8 cellular contexts compared by ENCODE assay signal in the genomic region with DNA sequence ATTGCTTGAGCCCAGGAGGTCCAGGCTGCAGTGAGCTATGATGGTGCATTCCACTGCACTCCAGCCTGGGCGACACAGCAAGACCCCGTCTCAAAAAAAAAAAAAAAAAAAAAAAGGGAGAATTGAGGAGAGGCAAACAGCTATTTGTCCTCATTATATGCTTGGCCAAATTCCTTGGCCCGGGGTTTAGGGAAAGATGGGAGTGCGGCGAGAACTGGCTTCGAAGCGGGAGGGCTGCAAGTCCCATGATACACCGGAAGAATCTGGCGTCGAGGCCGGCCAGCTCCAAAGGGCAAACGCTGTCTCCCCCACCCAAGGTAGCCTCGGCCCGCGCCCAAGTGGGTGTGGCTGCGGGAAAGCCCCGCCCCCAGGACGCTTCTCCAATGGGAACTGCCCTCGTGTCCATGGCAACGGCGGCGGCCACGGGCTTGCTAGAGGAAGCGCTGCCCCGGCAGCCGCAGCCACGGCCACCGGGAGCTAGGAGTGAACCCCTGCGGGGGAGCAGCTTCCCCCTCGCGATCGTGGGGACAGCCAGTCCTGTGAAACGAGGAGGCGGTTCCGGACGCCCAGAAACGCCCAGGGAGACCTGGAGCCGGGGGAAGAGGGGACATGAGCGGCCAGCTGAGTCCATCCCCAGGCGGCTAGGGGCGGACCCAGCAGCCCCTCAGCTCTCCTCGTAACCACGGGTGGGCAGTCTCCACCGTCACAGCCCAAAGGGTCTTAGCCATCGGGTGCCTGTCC. TPM values are rescaled to one million over a fixed set of nuclear protein-coding genes. Genes with fewer than 3 reads are reported as not detected.
DNase-seq lines count a peak whose midpoint lies in the region; ATAC-seq, FAIRE-seq and TF ChIP-seq lines count a peak whose summit lies in the region.

A gene with protein sequence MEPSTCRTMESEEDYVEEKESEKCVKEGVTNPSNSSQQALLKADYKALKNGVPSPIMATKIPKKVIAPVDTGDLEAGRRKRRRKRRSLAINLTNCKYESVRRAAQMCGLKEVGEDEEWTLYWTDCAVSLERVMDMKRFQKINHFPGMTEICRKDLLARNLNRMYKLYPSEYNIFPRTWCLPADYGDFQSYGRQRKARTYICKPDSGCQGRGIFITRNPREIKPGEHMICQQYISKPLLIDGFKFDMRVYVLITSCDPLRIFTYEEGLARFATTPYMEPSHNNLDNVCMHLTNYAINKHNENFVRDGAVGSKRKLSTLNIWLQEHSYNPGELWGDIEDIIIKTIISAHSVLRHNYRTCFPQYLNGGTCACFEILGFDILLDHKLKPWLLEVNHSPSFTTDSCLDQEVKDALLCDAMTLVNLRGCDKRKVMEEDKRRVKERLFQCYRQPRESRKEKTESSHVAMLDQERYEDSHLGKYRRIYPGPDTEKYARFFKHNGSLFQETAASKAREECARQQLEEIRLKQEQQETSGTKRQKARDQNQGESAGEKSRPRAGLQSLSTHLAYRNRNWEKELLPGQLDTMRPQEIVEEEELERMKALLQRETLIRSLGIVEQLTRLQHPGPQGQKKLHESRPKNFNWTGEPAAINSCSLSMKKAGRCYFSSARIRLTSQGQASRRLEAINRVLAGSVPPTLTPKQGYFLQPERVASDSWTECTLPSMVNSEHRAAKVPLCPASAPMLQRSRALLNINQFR (plus strand): TSS at position 434 of the 741 bp plus-strand sequence. CDS start 1,075 bp downstream, outside the sequence.

- H3K23ac ChIP-seq in H1 (ENCODE audit: insufficient read length) = no peak within 1 kb of the TSS
- H3K23ac ChIP-seq in mesenchymal stem cell (ENCODE audit: low read length in 2 of 2) = no peak within 1 kb of the TSS

- H3K79me2 ChIP-seq in H1 (ENCODE audit: control insufficient read depth in 1 of 2, insufficient read depth in 2 of 2, low read length in 2 of 2) = no peaks in the 10 kb centered on the region

- TF ChIP-seq CTCF in H1 (IDR thresholded peaks at IDR 0.05; ENCODE audit: control extremely low read depth in 1 of 3, insufficient read depth in 1 of 3, low read depth in 1 of 3, low read length in 3 of 3) = no peak

- no peak within 1 kb of the TSS for H4K5ac ChIP-seq in H1 (ENCODE audit: insufficient read length, low read depth, low read length)

- H2BK120ac ChIP-seq in H1 (replicated peaks; ENCODE audit: low read depth, low read length) (no peak within 1 kb of the TSS), mesenchymal stem cell (ENCODE audit: low read depth, low read length) (no peak within 1 kb of the TSS)

- H4K8ac ChIP-seq in H1 (ENCODE audit: extremely low read depth, insufficient read depth, low read length) (peak within 1 kb of the TSS; percentile 62), mesenchymal stem cell (ENCODE audit: low read length) (peak within 1 kb of the TSS; percentile 61)

- H2BK12ac ChIP-seq in H1 (ENCODE audit: low read depth, low read length) = peak within 1 kb of the TSS; percentile 68; the same call in 1 of the 2 replicates
- H2BK12ac ChIP-seq in mesenchymal stem cell (ENCODE audit: low read length in 2 of 2) = peak within 1 kb of the TSS; percentile 38 to 63

- peak within 1 kb of the TSS in 1 of 4 experiments; percentile 35; a peak in 1 of 7 replicates for H3K9ac ChIP-seq in H1 (replicated peaks in 1 of 4; ENCODE audit: extremely low read depth in 1 of 4, low read depth in 3 of 4, low read length in 3 of 4)
- H3K9ac ChIP-seq in mesenchymal stem cell (ENCODE audit: low read length) = peak within 1 kb of the TSS; percentile 85

- 0 out of 2 replicates have a peak within 1 kb of the TSS, but pooled peaks have one; percentile 95 for H2BK15ac ChIP-seq in H1 (ENCODE audit: low read length)
- peak within 1 kb of the TSS; percentile 36 for H2BK15ac ChIP-seq in mesenchymal stem cell (ENCODE audit: low read depth, poor library complexity, severe bottlenecking)

- TF ChIP-seq RAD21 in H1 (IDR thresholded peaks at IDR 0.05 in 1 of 2, conservative IDR thresholded peaks at IDR 0.05 in 1 of 2; ENCODE audit: low read depth in 2 of 2, low read length in 2 of 2) = no peak

- 3% methylated on average over 36 of the region's 45 CpGs; no CpG with 5 or more reads in 1 of the 2 experiments for WGBS in H1 (ENCODE audit: extremely low coverage in 1 of 2, insufficient coverage in 1 of 2, insufficient read length in 1 of 2, insufficient replicate concordance in 2 of 2, low coverage in 1 of 2, low lambda C conversion rate in 2 of 2, missing lambda C conversion rate in 1 of 2), 2 experiments
- WGBS in mesenchymal stem cell = 6% methylated on average over 41 of the region's 45 CpGs

- no peak within 1 kb of the TSS; the same call in 1 of the 2 replicates for H2BK5ac ChIP-seq in H1 (ENCODE audit: low read depth, low read length)
- H2BK5ac ChIP-seq in mesenchymal stem cell (ENCODE audit: low read depth, low read length, poor library complexity, severe bottlenecking) = no peak within 1 kb of the TSS

- DNase-seq in GM04504 (ENCODE audit: low read depth) (peak; percentile 42), NCI-H774 (lab: John Stamatoyannopoulos, UW) (peak; percentile 84), H1 (ENCODE audit: low read depth in 1 of 2, low spot score in 2 of 2) (peak; percentile 67 to 100), mesenchymal stem cell (peak; percentile 90)
- peak; percentile 83 for DNase-seq in activated CD8-positive, alpha-beta memory T cell treated with anti-CD3 and anti-CD28 coated beads, Interleukin-2, amount 10 ng/mL, durations not matched to agents 7 days and 5 days
- peak; percentile 70 to 72 (median 70) for DNase-seq in stimulated activated CD4-positive, alpha-beta T cell treated with anti-CD3 and anti-CD28 coated beads, TNF-alpha, amount 100 ng/mL, for 48 hours (ENCODE audit: low read depth in 3 of 3)

- H3K4me2 ChIP-seq in H1 (ENCODE audit: insufficient read depth in 1 of 2, low read depth in 2 of 2, low read length in 2 of 2) (peak within 1 kb of the TSS; percentile 88 to 96), mesenchymal stem cell (ENCODE audit: low read length, poor library complexity, severe bottlenecking) (peak within 1 kb of the TSS; percentile 100)

- H2AK5ac ChIP-seq in H1 (ENCODE audit: low read depth, low read length) = no peak within 1 kb of the TSS
- no peak within 1 kb of the TSS for H2AK5ac ChIP-seq in mesenchymal stem cell (ENCODE audit: low read length, severe bottlenecking)

- no peaks in the 10 kb centered on the region for H3K9me3 Mint-ChIP-seq in activated CD8-positive, alpha-beta memory T cell treated with anti-CD3 and anti-CD28 coated beads, Interleukin-2, amount 10 ng/mL, durations not matched to agents 7 days and 5 days (ENCODE audit: low read depth)

- POLR2A ChIA-PET in H1 (lab: Charles Lee; ENCODE audit: partially characterized antibody) = interaction anchor here (1.0 to 1.9 kb wide), 7 partner anchors 9 to 23 kb away, joined by 3 to 9 read pairs (median 4); a partner anchor contains a TSS

- H3K27me3 ChIP-seq in H1 (replicated peaks in 1 of 4; ENCODE audit: control insufficient read depth in 3 of 4, extremely low read depth in 1 of 4, insufficient read depth in 3 of 4, low read length in 3 of 4) (peaks cover 0 to 3% (median 1%) of the 10 kb centered on the region in 4 experiments; a peak in 1 of 7 replicates), mesenchymal stem cell (ENCODE audit: control insufficient read depth in 1 of 2, insufficient read depth in 1 of 2, low read length in 2 of 2) (no peaks in the 10 kb centered on the region)

- no peaks in the 10 kb centered on the region for H3K36me3 Mint-ChIP-seq in activated CD8-positive, alpha-beta memory T cell treated with anti-CD3 and anti-CD28 coated beads, Interleukin-2, amount 10 ng/mL, durations not matched to agents 7 days and 5 days

- no peak for TF ChIP-seq EP300 in H1 (IDR thresholded peaks at IDR 0.05; ENCODE audit: borderline replicate concordance in 1 of 2, low read depth in 2 of 2, low read length in 2 of 2)

- H3K4ac ChIP-seq in H1 (replicated peaks; ENCODE audit: insufficient read length, low read depth, low read length) = no peak within 1 kb of the TSS
- peak within 1 kb of the TSS in 1 of 2 experiments; percentile 15 for H3K4ac ChIP-seq in mesenchymal stem cell (ENCODE audit: low read depth in 1 of 2, low read length in 2 of 2)

- no peak within 1 kb of the TSS for H3K14ac ChIP-seq in H1 (ENCODE audit: insufficient read length)
- peak within 1 kb of the TSS in 1 of 2 experiments; percentile 91 for H3K14ac ChIP-seq in mesenchymal stem cell (ENCODE audit: low read length in 2 of 2)

- H3K4me1 ChIP-seq in H1 (replicated peaks in 1 of 4; ENCODE audit: control insufficient read depth in 3 of 4, insufficient read depth in 4 of 4, low read length in 3 of 4) = peaks cover 0 to 4% (median 0%) of the 10 kb centered on the region in 4 experiments; a peak in 2 of 7 replicates
- H3K4me1 ChIP-seq in mesenchymal stem cell (ENCODE audit: control insufficient read depth, insufficient read depth, low read depth, low read length) = peaks cover 10% of the 10 kb centered on the region

- H3K9me3 ChIP-seq in H1 (ENCODE audit: insufficient read depth in 2 of 2, low read depth in 1 of 2, low read length in 1 of 2) (peaks cover 0 to 2% of the 10 kb centered on the region in 2 experiments; a peak in 1 of 4 replicates), mesenchymal stem cell (ENCODE audit: control insufficient read depth, low read length) (no peaks in the 10 kb centered on the region)

- ATAC-seq in HG03460 (IDR thresholded peaks at IDR 0.05; ENCODE audit: unreplicated experiment) = peak; percentile 83
- peak; percentile 82 for ATAC-seq in activated CD8-positive, alpha-beta memory T cell treated with anti-CD3 and anti-CD28 coated beads, Interleukin-2, amount 10 ng/mL, durations not matched to agents 7 days and 5 days
- ATAC-seq in HG03280 (IDR thresholded peaks at IDR 0.05; ENCODE audit: unreplicated experiment) = no peak

- H4K20me1 ChIP-seq in H1 (replicated peaks in 1 of 2; ENCODE audit: control insufficient read depth in 1 of 2, insufficient read depth in 2 of 2, low read length in 2 of 2) = no peaks in the 10 kb centered on the region

- H3K27me3 Mint-ChIP-seq in activated CD8-positive, alpha-beta memory T cell treated with anti-CD3 and anti-CD28 coated beads, Interleukin-2, amount 10 ng/mL, durations not matched to agents 7 days and 5 days = no peaks in the 10 kb centered on the region

- no peak within 1 kb of the TSS; the same call in 1 of the 2 replicates for H3K18ac ChIP-seq in H1 (ENCODE audit: extremely low read depth, low read length)
- peak within 1 kb of the TSS; percentile 49 to 53 for H3K18ac ChIP-seq in mesenchymal stem cell (ENCODE audit: low read depth in 1 of 2, low read length in 2 of 2)

- no peak within 1 kb of the TSS for H3K27ac ChIP-seq in H1 (ENCODE audit: low read depth, low read length)
- no peak within 1 kb of the TSS for H3K27ac ChIP-seq in mesenchymal stem cell (ENCODE audit: low read length, poor library complexity, severe bottlenecking)

- H3K36me3 ChIP-seq in H1 (ENCODE audit: control insufficient read depth in 2 of 4, insufficient read depth in 4 of 4, low read length in 3 of 4) = no peaks in the 10 kb centered on the region
- H3K36me3 ChIP-seq in mesenchymal stem cell (ENCODE audit: control insufficient read depth in 1 of 2, insufficient read depth in 2 of 2, low read depth in 1 of 2, low read length in 2 of 2) = no peaks in the 10 kb centered on the region

- no peak within 1 kb of the TSS for H3K56ac ChIP-seq in H1 (replicated peaks; ENCODE audit: insufficient read length, low read depth, low read length)

- H3K4me3 ChIP-seq in H1 (ENCODE audit: extremely low read depth in 1 of 4, insufficient read depth in 2 of 4, low read depth in 3 of 4, low read length in 4 of 4) (peak within 1 kb of the TSS; percentile 64 to 75 (median 66)), mesenchymal stem cell (ENCODE audit: insufficient read depth in 1 of 2, low read depth in 1 of 2, low read length in 2 of 2) (peak within 1 kb of the TSS; percentile 68 to 87)

- H3K23me2 ChIP-seq in H1 (ENCODE audit: low read depth, low read length) = peaks cover 2% of the 10 kb centered on the region; the same call in 1 of the 2 replicates

- H2AFZ ChIP-seq in H1 (ENCODE audit: low read length) = peak within 1 kb of the TSS; percentile 90; the same call in 1 of the 2 replicates
- H2AFZ ChIP-seq in mesenchymal stem cell (ENCODE audit: low read depth, low read length) = peak within 1 kb of the TSS; percentile 79

- H3K79me1 ChIP-seq in H1 (ENCODE audit: low read depth, low read length) (no peaks in the 10 kb centered on the region), mesenchymal stem cell (replicated peaks; ENCODE audit: low read length, poor library complexity, severe bottlenecking) (no peaks in the 10 kb centered on the region)

- TF ChIP-seq POLR2A in H1 (IDR thresholded peaks at IDR 0.05; ENCODE audit: control extremely low read depth in 1 of 2, low read depth in 2 of 2, low read length in 2 of 2) = no peak

- H4K91ac ChIP-seq in H1 (replicated peaks; ENCODE audit: insufficient read length, low read length) = peak within 1 kb of the TSS; percentile 10
- H4K91ac ChIP-seq in mesenchymal stem cell (ENCODE audit: low read length) = peak within 1 kb of the TSS; percentile 43

- H2BK20ac ChIP-seq in H1 (ENCODE audit: low read length) = no peak within 1 kb of the TSS; the same call in 1 of the 2 replicates

- H3K4me3 Mint-ChIP-seq in activated CD8-positive, alpha-beta memory T cell treated with anti-CD3 and anti-CD28 coated beads, Interleukin-2, amount 10 ng/mL, durations not matched to agents 7 days and 5 days = peak within 1 kb of the TSS; percentile 47

- H3K4me1 Mint-ChIP-seq in activated CD8-positive, alpha-beta memory T cell treated with anti-CD3 and anti-CD28 coated beads, Interleukin-2, amount 10 ng/mL, durations not matched to agents 7 days and 5 days = peaks cover 14% of the 10 kb centered on the region

- FAIRE-seq in H1 (lab: Jason Lieb, UNC) = no peak

- CTCF ChIA-PET in activated CD8-positive, alpha-beta memory T cell treated with anti-CD3 and anti-CD28 coated beads, Interleukin-2, amount 10 ng/mL, durations not matched to agents 7 days and 5 days (lab: Charles Lee) = interaction anchor here (0.6 to 2.9 kb wide), 8 partner anchors 8 to 44 kb away, joined by 3 to 10 read pairs (median 4); no protein-coding TSS in a partner anchor
- CTCF ChIA-PET in H1 (lab: Charles Lee; ENCODE audit: partially characterized antibody) = interaction anchor here (0.6 to 2.1 kb wide), 19 partner anchors 9 to 326 kb away, joined by 3 to 17 read pairs (median 4); a partner anchor contains a TSS

- no peak within 1 kb of the TSS for H3K27ac Mint-ChIP-seq in activated CD8-positive, alpha-beta memory T cell treated with anti-CD3 and anti-CD28 coated beads, Interleukin-2, amount 10 ng/mL, durations not matched to agents 7 days and 5 days

RNA-seq across cellular contexts. Expression of the gene that starts here (rescaled TPM):
- total RNA-seq in activated CD8-positive, alpha-beta memory T cell treated with anti-CD3 and anti-CD28 coated beads, Interleukin-2, amount 10 ng/mL, durations not matched to agents 7 days and 5 days = 1 to 10 TPM in 1 of 2 experiments, under 1 TPM in 1; 0.80 to 1.1 TPM
- total RNA-seq in H1 (2021; fragmentation: NEBNext Ultra II Directional; extraction: Animal tissue kit (Norgen Biotek cat#: 25700)) = 0.19 TPM in 1 of 2 replicates, not detected in the other
- polyA plus RNA-seq in H1 (2011; rRNA removed) = 0.03 and 0.05 TPM in 2 replicates
- polyA plus RNA-seq in H1 (2011; cell fraction: cytosol; rRNA removed) = not detected
- 0.16 TPM for polyA plus RNA-seq in H1 (2011; cell fraction: nucleus; rRNA removed)
- 0.39 TPM in 1 of 4 replicates, not detected in the others for polyA plus RNA-seq in H1 (2012, experiment 1 of 2)
- polyA plus RNA-seq in H1 (2012, experiment 2 of 2) = not detected
- polyA plus RNA-seq in H1 (2013, experiment 1 of 2) = 0.02 TPM
- 0.04 TPM for polyA plus RNA-seq in H1 (2013, experiment 2 of 2)
- polyA minus RNA-seq in H1 (2011; rRNA and poly(A)+ RNA removed) = 0.09 and 0.27 TPM in 2 replicates
- not detected for polyA minus RNA-seq in H1 (2011; cell fraction: cytosol; rRNA and poly(A)+ RNA removed)
- polyA minus RNA-seq in H1 (2011; cell fraction: nucleus; rRNA and poly(A)+ RNA removed) = not detected
- polyA plus RNA-seq in mesenchymal stem cell (2013, experiment 1 of 2) = 0.04 TPM
- polyA plus RNA-seq in mesenchymal stem cell (2013, experiment 2 of 2) = 0.11 TPM

Comparison
In these comparisons a context has a peak if more than half of its experiments do, and no peak if none do; other contexts are left out.
1. Peak in DNase-seq, H3K4me3 ChIP-seq and H3K4me2 ChIP-seq in H1; RNA of the gene not detected or under 1 TPM.